ENCODE assay signal across 19 cellular contexts in the genomic region with DNA sequence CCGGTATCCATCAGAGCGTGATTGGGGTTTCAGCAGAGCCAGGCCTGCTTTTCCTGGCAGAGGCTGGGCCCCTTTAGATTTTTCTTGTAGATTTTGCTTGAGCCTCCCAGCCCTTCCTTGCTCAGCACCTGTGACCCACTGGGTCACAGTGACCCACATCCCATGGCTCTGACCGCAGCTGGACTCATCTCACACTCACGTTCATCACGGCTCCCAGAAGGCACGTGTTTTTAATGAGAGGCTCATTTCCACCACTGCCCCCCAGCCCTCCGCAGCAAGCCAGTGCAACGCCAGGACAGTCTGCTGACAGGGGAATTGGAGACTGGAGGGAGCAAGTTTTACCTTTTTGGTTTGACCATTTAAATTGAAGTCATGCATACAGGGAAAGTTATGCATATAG.
DNase-seq lines count a peak whose midpoint lies in the region; ATAC-seq and TF ChIP-seq lines count a peak whose summit lies in the region.
"Had no signal": no experiment of that assay in that cellular context is flagged by ENCODE, and none has a peak within 500 bp of the region (broad histone marks: within the 10 kb centered on the region; RNA-seq: fewer than 3 reads in every experiment).

No MANE protein-coding gene starts in this region.

- peaks cover 19% of the 10 kb centered on the region for H3K4me1 Mint-ChIP-seq in neural progenitor cell
- peaks cover 24% of the 10 kb centered on the region for H3K4me1 Mint-ChIP-seq in stimulated activated memory B cell treated with anti-CD40 and anti-IgM and Interleukin-4, amounts not matched to agents 10 μg/mL and 1 μg/mL and 100 μg/mL, for 72 hours

- no peak overlapping the region for H3K27ac Mint-ChIP-seq in neural progenitor cell
- no peak overlapping the region for H3K27ac Mint-ChIP-seq in stimulated activated memory B cell treated with anti-CD40 and anti-IgM and Interleukin-4, amounts not matched to agents 10 μg/mL and 1 μg/mL and 100 μg/mL, for 72 hours

- H3K9me3 ChIP-seq in SU-DHL-6 (ENCODE audit: insufficient read depth, low read length) = no peaks in the 10 kb centered on the region
- no peaks in the 10 kb centered on the region for H3K9me3 ChIP-seq in neural progenitor cell (ENCODE audit: low read depth)
- no peaks in the 10 kb centered on the region for H3K9me3 ChIP-seq in ovary
- H3K9me3 ChIP-seq: MG63 had no signal

- no peaks in the 10 kb centered on the region for H3K9me2 ChIP-seq in SU-DHL-6 (replicated peaks; ENCODE audit: insufficient read depth, low read length)

- H3K9me3 Mint-ChIP-seq in neural progenitor cell = no peaks in the 10 kb centered on the region
- H3K9me3 Mint-ChIP-seq in stimulated activated memory B cell treated with anti-CD40 and anti-IgM and Interleukin-4, amounts not matched to agents 10 μg/mL and 1 μg/mL and 100 μg/mL, for 72 hours = peaks cover 6% of the 10 kb centered on the region

- TF ChIP-seq CTCF in SU-DHL-6 (IDR thresholded peaks at IDR 0.05; ENCODE audit: insufficient read depth, low read length, poor library complexity, severe bottlenecking) (no peak), neural progenitor cell (IDR thresholded peaks at IDR 0.05) (no peak), ovary (IDR thresholded peaks at IDR 0.05) (no peak)

- no peaks in the 10 kb centered on the region for H4K20me1 ChIP-seq in SU-DHL-6 (ENCODE audit: low read depth, low read length)
- peaks cover 73% of the 10 kb centered on the region for H4K20me1 ChIP-seq in neural progenitor cell (ENCODE audit: low read depth)

- 50 to 64% (median 55%) methylated on average over 8 of the region's 8 CpGs for WGBS in ovary, 3 donors

- H3K79me2 ChIP-seq in SU-DHL-6 (ENCODE audit: insufficient read depth, low read length) = peaks cover 98% of the 10 kb centered on the region
- peaks cover 73% of the 10 kb centered on the region for H3K79me2 ChIP-seq in neural progenitor cell (ENCODE audit: low read depth)

- H3K4me3 Mint-ChIP-seq in neural progenitor cell = no peak overlapping the region
- H3K4me3 Mint-ChIP-seq in stimulated activated memory B cell treated with anti-CD40 and anti-IgM and Interleukin-4, amounts not matched to agents 10 μg/mL and 1 μg/mL and 100 μg/mL, for 72 hours = no peak overlapping the region
- H3K4me3 Mint-ChIP-seq: CD8-positive, alpha-beta memory T cell had no signal

- H3K27ac ChIP-seq in SU-DHL-6 (ENCODE audit: low read depth, low read length) (peak overlapping the region; percentile 10; the same call in 1 of the 2 replicates), neural progenitor cell (peak overlapping the region; percentile 20), ovary (no peak overlapping the region)

- no peak for TF ChIP-seq POLR2A in ovary (IDR thresholded peaks at IDR 0.05)

- H3K4me2 ChIP-seq in SU-DHL-6 (ENCODE audit: low read depth, low read length, poor library complexity, severe bottlenecking) = no peak overlapping the region
- no peak overlapping the region for H3K4me2 ChIP-seq in neural progenitor cell

- H3F3A ChIP-seq in SU-DHL-6 (ENCODE audit: insufficient read depth) = peaks cover 55% of the 10 kb centered on the region
- H3F3A ChIP-seq in neural progenitor cell (ENCODE audit: low read depth) = no peaks in the 10 kb centered on the region

- TF ChIP-seq EP300 in ovary (IDR thresholded peaks at IDR 0.05) = no peak

- H3K36me3 ChIP-seq in SU-DHL-6 (ENCODE audit: low read length) (peaks cover 3% of the 10 kb centered on the region; the same call in 1 of the 2 replicates), neural progenitor cell (no peaks in the 10 kb centered on the region), ovary (no peaks in the 10 kb centered on the region)
- H3K36me3 ChIP-seq: MG63 had no signal

- H3K27me3 ChIP-seq in SU-DHL-6 (ENCODE audit: low read length) = no peaks in the 10 kb centered on the region
- H3K27me3 ChIP-seq in neural progenitor cell = no peaks in the 10 kb centered on the region
- H3K27me3 ChIP-seq in ovary = no peaks in the 10 kb centered on the region
- H3K27me3 ChIP-seq: MG63 had no signal

- H3K36me3 Mint-ChIP-seq in neural progenitor cell = no peaks in the 10 kb centered on the region
- peaks cover 34% of the 10 kb centered on the region for H3K36me3 Mint-ChIP-seq in stimulated activated memory B cell treated with anti-CD40 and anti-IgM and Interleukin-4, amounts not matched to agents 10 μg/mL and 1 μg/mL and 100 μg/mL, for 72 hours

- intact Hi-C loops in left ventricle myocardium superior (cut with micrococcal nuclease) (no loop called here), cardiac septum (cut with DNase I) (no loop called here), ovary (cut with DNase I) (no loop called here)

- no peaks in the 10 kb centered on the region for H3K27me3 Mint-ChIP-seq in neural progenitor cell (ENCODE audit: insufficient read depth, low read depth)
- no peaks in the 10 kb centered on the region for H3K27me3 Mint-ChIP-seq in stimulated activated memory B cell treated with anti-CD40 and anti-IgM and Interleukin-4, amounts not matched to agents 10 μg/mL and 1 μg/mL and 100 μg/mL, for 72 hours
- H3K27me3 Mint-ChIP-seq: CD8-positive, alpha-beta memory T cell had no signal

- no peak overlapping the region for H3K9ac ChIP-seq in SU-DHL-6 (ENCODE audit: low read length)
- no peak overlapping the region for H3K9ac ChIP-seq in neural progenitor cell

- no peak overlapping the region for H3K4me3 ChIP-seq in SU-DHL-6 (ENCODE audit: insufficient read depth, low read length, poor library complexity, severe bottlenecking)
- no peak overlapping the region for H3K4me3 ChIP-seq in neural progenitor cell
- H3K4me3 ChIP-seq in ovary = no peak overlapping the region
- H3K4me3 ChIP-seq: MG63 had no signal

- H2AFZ ChIP-seq in SU-DHL-6 (ENCODE audit: low read depth, low read length, severe bottlenecking) (no peak overlapping the region), neural progenitor cell (replicated peaks) (no peak overlapping the region)

- DNase-seq in left ventricle myocardium superior (no peak), cardiac septum (ENCODE audit: low spot score) (no peak), neural progenitor cell (ENCODE audit: low spot score) (no peak), ovary (no peak), KG1 (lab: John Stamatoyannopoulos, UW) (no peak), NCI-H446 (lab: John Stamatoyannopoulos, UW) (no peak)
- DNase-seq: 8988T; CD8-positive, alpha-beta memory T cell; GF-D8; GOT3; MG63; NCI-H1092; NCI-H146; NCI-H2081; NCI-H524 treated with DMSO at 0.1 percent for 48 hours; SHP77 treated with DMSO at 0.1 percent for 48 hours had no signal

- peak; percentile 22 for ATAC-seq in left ventricle myocardium superior
- no peak for ATAC-seq in stimulated activated memory B cell treated with anti-CD40 and anti-IgM and Interleukin-4, amounts not matched to agents 10 μg/mL and 1 μg/mL and 100 μg/mL, for 72 hours
- ATAC-seq: HepG2 had no signal

- H3K4me1 ChIP-seq in neural progenitor cell (no peaks in the 10 kb centered on the region), ovary (ENCODE audit: insufficient read depth) (peaks cover 2% of the 10 kb centered on the region)

Comparison
In these comparisons a context has a peak if more than half of its experiments do, and no peak if none do; other contexts are left out.
1. H3K27ac ChIP-seq: peak in SU-DHL-6 (single experiment) and neural progenitor cell (single experiment); none in ovary (0 of 2).